ENCODE assay signal across 25 cellular contexts in genomic region chr3:128470134-128470915, GRCh38. TPM values are rescaled to one million over a fixed set of nuclear protein-coding genes. Genes with fewer than 3 reads are reported as not detected.
"Had no signal": no experiment of that assay in that cellular context is flagged by ENCODE, and none has a peak within 500 bp of the region (broad histone marks: within the 10 kb centered on the region; RNA-seq: fewer than 3 reads in every experiment).

No MANE protein-coding gene starts in this region.

- H3K4me1 ChIP-seq: esophagus squamous epithelium, foreskin keratinocyte, sigmoid colon, thyroid gland, upper lobe of left lung, vagina had no signal

- H3K4me2 ChIP-seq: hepatocyte had no signal

- H3K36me3 Mint-ChIP-seq: naive thymus-derived CD8-positive, alpha-beta T cell had no signal

- H3K27ac ChIP-seq: dorsolateral prefrontal cortex, esophagus squamous epithelium, foreskin keratinocyte, hepatocyte, sigmoid colon, skin epidermis, thyroid gland, upper lobe of left lung, vagina had no signal

- ATAC-seq: foreskin keratinocyte; left cardiac atrium; left ventricle myocardium superior; mucosa of descending colon; naive thymus-derived CD8-positive, alpha-beta T cell had no signal

- H2AFZ ChIP-seq: hepatocyte had no signal

- FAIRE-seq: kidney had no signal

- H3K9me3 ChIP-seq: esophagus squamous epithelium, mucosa of descending colon, sigmoid colon, thyroid gland, upper lobe of left lung, vagina had no signal

- H3K36me3 ChIP-seq: esophagus squamous epithelium, sigmoid colon, thyroid gland, upper lobe of left lung, vagina had no signal

- H3K4me3 Mint-ChIP-seq: naive thymus-derived CD8-positive, alpha-beta T cell had no signal

- H3K27ac Mint-ChIP-seq: naive thymus-derived CD8-positive, alpha-beta T cell had no signal

- DNase-seq: cortex of kidney; dorsolateral prefrontal cortex; effector memory CD4-positive, alpha-beta T cell; esophagus squamous epithelium; foreskin keratinocyte; kidney; left cardiac atrium; left ventricle myocardium superior; mucosa of descending colon; naive thymus-derived CD8-positive, alpha-beta T cell; posterior cingulate gyrus; sigmoid colon; stimulated activated CD4-positive, alpha-beta T cell treated with anti-CD3 and anti-CD28 coated beads, Interleukin-2, amount 100 ng/mL, for 24 hours; stimulated activated naive CD4-positive, alpha-beta T cell treated with Interleukin-2 at 50 U/mL for 16 hours; thyroid gland; upper lobe of left lung had no signal

- H3K4me3 ChIP-seq: dorsolateral prefrontal cortex, esophagus squamous epithelium, hepatocyte, mucosa of descending colon, sigmoid colon, skin epidermis, thyroid gland, upper lobe of left lung, vagina had no signal

- H3K27me3 ChIP-seq: thyroid gland, upper lobe of left lung, vagina had no signal

RNA-seq across cellular contexts. Expression of gene DNAJB8, which starts 3.6 kb away (rescaled TPM):
- total RNA-seq: dorsolateral prefrontal cortex; epithelial cell of proximal tubule; esophagus squamous epithelium; foreskin keratinocyte; hepatocyte; kidney; left cardiac atrium; left ventricle myocardium superior; lung microvascular endothelial cell; mesenteric fat pad; mucosa of descending colon; naive thymus-derived CD8-positive, alpha-beta T cell; osteocyte; pulmonary artery endothelial cell; sigmoid colon; thyroid gland; upper lobe of left lung; vagina had no signal
- polyA plus RNA-seq: foreskin keratinocyte; hepatocyte; naive thymus-derived CD8-positive, alpha-beta T cell; neural cell; sigmoid colon had no signal

RNA-seq across cellular contexts. Expression of gene GATA2, which starts 22.7 kb away (rescaled TPM):
- total RNA-seq: foreskin keratinocyte; naive thymus-derived CD8-positive, alpha-beta T cell had no signal
- polyA plus RNA-seq: foreskin keratinocyte; naive thymus-derived CD8-positive, alpha-beta T cell; neural cell had no signal
